In the genomic region with DNA sequence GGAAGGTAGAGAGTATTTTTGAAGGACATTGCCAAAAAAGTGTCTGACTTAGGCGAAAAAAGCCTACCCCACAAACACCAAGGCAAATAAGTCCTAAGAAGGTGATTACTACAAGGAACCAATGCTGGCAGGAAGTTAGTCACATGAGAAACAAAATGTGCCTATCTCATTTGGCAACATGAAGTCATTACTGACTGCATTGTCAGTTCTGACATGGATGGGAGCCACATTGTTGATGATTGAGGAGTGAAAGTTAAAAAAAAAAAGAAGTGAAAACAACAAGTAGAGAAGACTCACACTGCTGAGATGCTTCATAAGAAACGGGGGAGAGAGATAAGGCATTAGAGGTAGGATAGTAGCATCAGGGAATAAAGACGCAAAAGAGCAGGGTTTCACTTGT, we compare ENCODE assay signal across 1 cellular context.
TF ChIP-seq lines count a peak whose summit lies in the region.

No MANE protein-coding gene starts in this region.

TF ChIP-seq in GM23338, 12 proteins besides CTCF, POLR2A, EP300 and RAD21 (continued from another document):
- TF ChIP-seq, protein P1, sequence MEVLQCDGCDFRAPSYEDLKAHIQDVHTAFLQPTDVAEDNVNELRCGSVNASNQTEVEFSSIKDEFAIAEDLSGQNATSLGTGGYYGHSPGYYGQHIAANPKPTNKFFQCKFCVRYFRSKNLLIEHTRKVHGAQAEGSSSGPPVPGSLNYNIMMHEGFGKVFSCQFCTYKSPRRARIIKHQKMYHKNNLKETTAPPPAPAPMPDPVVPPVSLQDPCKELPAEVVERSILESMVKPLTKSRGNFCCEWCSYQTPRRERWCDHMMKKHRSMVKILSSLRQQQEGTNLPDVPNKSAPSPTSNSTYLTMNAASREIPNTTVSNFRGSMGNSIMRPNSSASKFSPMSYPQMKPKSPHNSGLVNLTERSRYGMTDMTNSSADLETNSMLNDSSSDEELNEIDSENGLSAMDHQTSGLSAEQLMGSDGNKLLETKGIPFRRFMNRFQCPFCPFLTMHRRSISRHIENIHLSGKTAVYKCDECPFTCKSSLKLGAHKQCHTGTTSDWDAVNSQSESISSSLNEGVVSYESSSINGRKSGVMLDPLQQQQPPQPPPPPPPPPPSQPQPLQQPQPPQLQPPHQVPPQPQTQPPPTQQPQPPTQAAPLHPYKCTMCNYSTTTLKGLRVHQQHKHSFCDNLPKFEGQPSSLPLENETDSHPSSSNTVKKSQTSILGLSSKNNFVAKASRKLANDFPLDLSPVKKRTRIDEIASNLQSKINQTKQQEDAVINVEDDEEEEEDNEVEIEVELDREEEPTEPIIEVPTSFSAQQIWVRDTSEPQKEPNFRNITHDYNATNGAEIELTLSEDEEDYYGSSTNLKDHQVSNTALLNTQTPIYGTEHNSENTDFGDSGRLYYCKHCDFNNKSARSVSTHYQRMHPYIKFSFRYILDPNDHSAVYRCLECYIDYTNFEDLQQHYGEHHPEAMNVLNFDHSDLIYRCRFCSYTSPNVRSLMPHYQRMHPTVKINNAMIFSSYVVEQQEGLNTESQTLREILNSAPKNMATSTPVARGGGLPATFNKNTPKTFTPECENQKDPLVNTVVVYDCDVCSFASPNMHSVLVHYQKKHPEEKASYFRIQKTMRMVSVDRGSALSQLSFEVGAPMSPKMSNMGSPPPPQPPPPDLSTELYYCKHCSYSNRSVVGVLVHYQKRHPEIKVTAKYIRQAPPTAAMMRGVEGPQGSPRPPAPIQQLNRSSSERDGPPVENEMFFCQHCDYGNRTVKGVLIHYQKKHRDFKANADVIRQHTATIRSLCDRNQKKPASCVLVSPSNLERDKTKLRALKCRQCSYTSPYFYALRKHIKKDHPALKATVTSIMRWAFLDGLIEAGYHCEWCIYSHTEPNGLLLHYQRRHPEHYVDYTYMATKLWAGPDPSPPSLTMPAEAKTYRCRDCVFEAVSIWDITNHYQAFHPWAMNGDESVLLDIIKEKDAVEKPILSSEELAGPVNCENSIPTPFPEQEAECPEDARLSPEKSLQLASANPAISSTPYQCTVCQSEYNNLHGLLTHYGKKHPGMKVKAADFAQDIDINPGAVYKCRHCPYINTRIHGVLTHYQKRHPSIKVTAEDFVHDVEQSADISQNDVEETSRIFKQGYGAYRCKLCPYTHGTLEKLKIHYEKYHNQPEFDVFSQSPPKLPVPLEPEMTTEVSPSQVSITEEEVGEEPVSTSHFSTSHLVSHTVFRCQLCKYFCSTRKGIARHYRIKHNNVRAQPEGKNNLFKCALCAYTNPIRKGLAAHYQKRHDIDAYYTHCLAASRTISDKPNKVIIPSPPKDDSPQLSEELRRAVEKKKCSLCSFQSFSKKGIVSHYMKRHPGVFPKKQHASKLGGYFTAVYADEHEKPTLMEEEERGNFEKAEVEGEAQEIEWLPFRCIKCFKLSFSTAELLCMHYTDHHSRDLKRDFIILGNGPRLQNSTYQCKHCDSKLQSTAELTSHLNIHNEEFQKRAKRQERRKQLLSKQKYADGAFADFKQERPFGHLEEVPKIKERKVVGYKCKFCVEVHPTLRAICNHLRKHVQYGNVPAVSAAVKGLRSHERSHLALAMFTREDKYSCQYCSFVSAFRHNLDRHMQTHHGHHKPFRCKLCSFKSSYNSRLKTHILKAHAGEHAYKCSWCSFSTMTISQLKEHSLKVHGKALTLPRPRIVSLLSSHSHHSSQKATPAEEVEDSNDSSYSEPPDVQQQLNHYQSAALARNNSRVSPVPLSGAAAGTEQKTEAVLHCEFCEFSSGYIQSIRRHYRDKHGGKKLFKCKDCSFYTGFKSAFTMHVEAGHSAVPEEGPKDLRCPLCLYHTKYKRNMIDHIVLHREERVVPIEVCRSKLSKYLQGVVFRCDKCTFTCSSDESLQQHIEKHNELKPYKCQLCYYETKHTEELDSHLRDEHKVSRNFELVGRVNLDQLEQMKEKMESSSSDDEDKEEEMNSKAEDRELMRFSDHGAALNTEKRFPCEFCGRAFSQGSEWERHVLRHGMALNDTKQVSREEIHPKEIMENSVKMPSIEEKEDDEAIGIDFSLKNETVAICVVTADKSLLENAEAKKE (CRISPR knock-in tag; IDR thresholded peaks at IDR 0.05) = no peak
- TF ChIP-seq, protein P2, sequence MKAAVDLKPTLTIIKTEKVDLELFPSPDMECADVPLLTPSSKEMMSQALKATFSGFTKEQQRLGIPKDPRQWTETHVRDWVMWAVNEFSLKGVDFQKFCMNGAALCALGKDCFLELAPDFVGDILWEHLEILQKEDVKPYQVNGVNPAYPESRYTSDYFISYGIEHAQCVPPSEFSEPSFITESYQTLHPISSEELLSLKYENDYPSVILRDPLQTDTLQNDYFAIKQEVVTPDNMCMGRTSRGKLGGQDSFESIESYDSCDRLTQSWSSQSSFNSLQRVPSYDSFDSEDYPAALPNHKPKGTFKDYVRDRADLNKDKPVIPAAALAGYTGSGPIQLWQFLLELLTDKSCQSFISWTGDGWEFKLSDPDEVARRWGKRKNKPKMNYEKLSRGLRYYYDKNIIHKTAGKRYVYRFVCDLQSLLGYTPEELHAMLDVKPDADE (IDR thresholded peaks at IDR 0.05) = no peak
- no peak for TF ChIP-seq NANOG (IDR thresholded peaks at IDR 0.05; ENCODE audit: borderline replicate concordance)
- no peak for TF ChIP-seq CREB1 (CRISPR knock-in tag; IDR thresholded peaks at IDR 0.05; ENCODE audit: low read depth)
- no peak for TF ChIP-seq STAT1 (IDR thresholded peaks at IDR 0.05; ENCODE audit: unreplicated experiment)
- no peak for TF ChIP-seq EZH2phosphoT487 (IDR thresholded peaks at IDR 0.05; ENCODE audit: unreplicated experiment)
